2 cellular contexts compared by ENCODE assay signal in the genomic region with DNA sequence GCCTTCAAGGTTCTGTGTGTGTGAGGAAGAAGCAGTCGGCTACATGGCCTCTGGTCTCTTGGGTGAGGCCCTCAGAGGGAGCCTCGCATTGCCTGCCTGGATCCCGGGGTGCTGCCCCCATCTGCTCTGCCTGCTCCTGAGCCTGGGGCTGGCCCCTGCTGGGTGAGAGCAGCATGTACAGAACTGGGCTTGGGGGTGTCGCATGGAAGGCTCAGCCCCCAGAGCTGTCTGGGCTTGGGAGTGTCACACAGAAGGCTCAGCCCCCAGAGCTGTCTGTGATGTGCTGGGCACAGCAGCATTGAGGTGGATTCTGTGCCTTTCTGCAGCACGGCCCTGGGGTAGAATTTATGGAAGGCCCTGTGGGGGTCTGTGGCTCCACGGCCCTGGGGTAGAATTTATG. TPM values are rescaled to one million over a fixed set of nuclear protein-coding genes. Genes with fewer than 3 reads are reported as not detected.
"Had no signal": no experiment of that assay in that cellular context is flagged by ENCODE, and none has a peak within 500 bp of the region (broad histone marks: within the 10 kb centered on the region; RNA-seq: fewer than 3 reads in every experiment).

No MANE protein-coding gene starts in this region.

RNA-seq across cellular contexts. Expression of a gene that starts 6.4 kb away (rescaled TPM):
- total RNA-seq: HT-29, IMR-90 had no signal
